12 cellular contexts compared by ENCODE assay signal in the genomic region with DNA sequence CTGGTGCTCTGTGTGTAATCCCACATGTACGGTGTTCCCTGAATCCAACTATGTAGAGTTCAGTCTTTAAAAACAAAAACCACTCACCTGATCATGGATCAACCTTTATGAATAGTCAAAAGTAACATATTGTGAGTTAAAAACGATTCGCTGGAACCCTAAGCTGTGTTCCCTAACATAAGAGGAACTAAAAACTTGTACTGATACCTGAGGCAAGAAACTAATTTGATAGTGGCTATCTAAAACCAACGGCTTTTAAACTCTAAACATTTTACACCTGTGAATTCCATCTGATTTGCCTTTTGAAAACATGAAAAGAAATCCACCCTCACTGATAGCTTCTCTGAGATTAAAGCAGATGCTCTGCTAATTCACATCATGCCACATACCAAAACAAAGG.
DNase-seq lines count a peak whose midpoint lies in the region; ATAC-seq lines count a peak whose summit lies in the region.
"Had no signal": no experiment of that assay in that cellular context is flagged by ENCODE, and none has a peak within 500 bp of the region (broad histone marks: within the 10 kb centered on the region; RNA-seq: fewer than 3 reads in every experiment).

No MANE protein-coding gene starts in this region.

- H3K9me3 Mint-ChIP-seq in stimulated activated naive B cell treated with anti-CD40 and anti-IgM and Interleukin-4, amounts not matched to agents 10 μg/mL and 1 μg/mL and 100 μg/mL, for 72 hours = peaks cover 0 to 2% of the 10 kb centered on the region in 2 donors

- H3K36me3 Mint-ChIP-seq in stimulated activated naive B cell treated with anti-CD40 and anti-IgM and Interleukin-4, amounts not matched to agents 10 μg/mL and 1 μg/mL and 100 μg/mL, for 72 hours = no peaks in the 10 kb centered on the region

- peak overlapping the region in 1 of 2 donors; percentile 42 for H3K4me3 Mint-ChIP-seq in stimulated activated naive B cell treated with anti-CD40 and anti-IgM and Interleukin-4, amounts not matched to agents 10 μg/mL and 1 μg/mL and 100 μg/mL, for 72 hours

- ATAC-seq in GM19043 (IDR thresholded peaks at IDR 0.05; ENCODE audit: low read depth, unreplicated experiment) = peak; percentile 56
- ATAC-seq in GM21786 (IDR thresholded peaks at IDR 0.05; ENCODE audit: unreplicated experiment) = peak; percentile 52
- ATAC-seq in HG03354 (IDR thresholded peaks at IDR 0.05; ENCODE audit: poor library complexity, severe bottlenecking, unreplicated experiment) = peak; percentile 66
- ATAC-seq in stimulated activated naive B cell treated with anti-CD40 and anti-IgM and Interleukin-4, amounts not matched to agents 10 μg/mL and 1 μg/mL and 100 μg/mL, for 72 hours (replicated peaks) = peak; percentile 57 to 67
- ATAC-seq: heart right ventricle, PC-3 had no signal

- H3K27me3 Mint-ChIP-seq in stimulated activated naive B cell treated with anti-CD40 and anti-IgM and Interleukin-4, amounts not matched to agents 10 μg/mL and 1 μg/mL and 100 μg/mL, for 72 hours = no peaks in the 10 kb centered on the region

- H3K27ac Mint-ChIP-seq in stimulated activated naive B cell treated with anti-CD40 and anti-IgM and Interleukin-4, amounts not matched to agents 10 μg/mL and 1 μg/mL and 100 μg/mL, for 72 hours = peak overlapping the region; percentile 4

- DNase-seq in stimulated activated naive B cell treated with anti-CD40 and anti-IgM and Interleukin-4, amounts not matched to agents 10 μg/mL and 1 μg/mL and 100 μg/mL, for 72 hours = no peak
- DNase-seq in NCI-H1694 treated with DMSO at 0.1 percent for 48 hours (lab: John Stamatoyannopoulos, UW) (no peak), mesenteric fat pad (ENCODE audit: low spot score) (no peak), NCI-H510A (lab: John Stamatoyannopoulos, UW) (no peak)
- DNase-seq: aorta, DMS53, heart right ventricle, NCI-H2171 treated with DMSO at 0.1 percent for 48 hours, PC-3 had no signal

- peaks cover 18 to 27% of the 10 kb centered on the region in 2 donors for H3K4me1 Mint-ChIP-seq in stimulated activated naive B cell treated with anti-CD40 and anti-IgM and Interleukin-4, amounts not matched to agents 10 μg/mL and 1 μg/mL and 100 μg/mL, for 72 hours
